ENCODE assay signal across 33 cellular contexts in the genomic region with DNA sequence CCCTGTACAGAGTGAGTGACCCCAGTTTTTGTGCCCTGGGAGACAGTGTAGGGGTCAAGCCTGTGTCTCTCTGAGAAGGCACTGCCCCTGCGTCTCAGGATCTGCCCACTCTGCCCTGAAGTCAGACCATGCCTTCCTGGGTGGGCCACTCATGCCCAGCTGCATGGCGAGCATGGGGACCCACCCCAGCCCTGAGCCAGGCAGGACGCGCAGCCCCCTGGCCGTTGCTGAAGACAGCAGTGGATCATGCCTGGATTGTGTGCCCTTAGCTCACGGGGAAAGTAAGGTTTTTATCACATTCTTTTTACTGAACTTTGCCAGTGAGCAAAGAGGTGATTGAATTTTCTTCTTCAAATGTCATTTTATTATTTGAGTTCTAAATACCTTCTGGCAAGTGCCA.
DNase-seq lines count a peak whose midpoint lies in the region; ATAC-seq and TF ChIP-seq lines count a peak whose summit lies in the region.
"Had no signal": no experiment of that assay in that cellular context is flagged by ENCODE, and none has a peak within 500 bp of the region (broad histone marks: within the 10 kb centered on the region; RNA-seq: fewer than 3 reads in every experiment).

No MANE protein-coding gene starts in this region.

- H4K91ac ChIP-seq in trophoblast cell (ENCODE audit: low read depth, low read length): no peak overlapping the region

- CTCF ChIA-PET in activated CD4-positive, alpha-beta memory T cell treated with anti-CD3 and anti-CD28 coated beads, Interleukin-2, amount 10 ng/mL, durations not matched to agents 7 days and 5 days (lab: Charles Lee): no interaction called here

- no peak overlapping the region for H2BK12ac ChIP-seq in trophoblast cell (ENCODE audit: low read length)

- H3K23ac ChIP-seq in trophoblast cell (ENCODE audit: low read length): no peak overlapping the region

- no peak overlapping the region for H3K4me2 ChIP-seq in trophoblast cell (ENCODE audit: low read length)
- H3K4me2 ChIP-seq: SK-N-SH had no signal

- no peak overlapping the region for H2BK5ac ChIP-seq in trophoblast cell (ENCODE audit: low read depth, low read length, poor library complexity)

- H3K27ac Mint-ChIP-seq in T-helper 2 cell treated with Interferon-gamma antibody and Interleukin-4, amounts not matched to agents 5 μg/mL and 100 μg/mL, for 36 hours: peak overlapping the region; percentile 26
- H3K27ac Mint-ChIP-seq in activated CD4-positive, alpha-beta memory T cell treated with anti-CD3 and anti-CD28 coated beads, Interleukin-2, amount 10 ng/mL, durations not matched to agents 7 days and 5 days: no peak overlapping the region
- H3K27ac Mint-ChIP-seq in endodermal cell: no peak overlapping the region
- H3K27ac Mint-ChIP-seq: activated B cell treated with CpG ODN at 0.5 μM for 24 hours had no signal

- H3K27ac ChIP-seq in endodermal cell (ENCODE audit: low read depth, low read length) (peak overlapping the region; percentile 92), trophoblast cell (ENCODE audit: low read depth, low read length) (no peak overlapping the region)
- H3K27ac ChIP-seq: GM23248, heart right ventricle, parathyroid adenoma, right atrium auricular region, tibial artery had no signal

- no peaks in the 10 kb centered on the region for H3K27me3 Mint-ChIP-seq in T-helper 2 cell treated with Interferon-gamma antibody and Interleukin-4, amounts not matched to agents 5 μg/mL and 100 μg/mL, for 36 hours (ENCODE audit: low read depth)
- no peaks in the 10 kb centered on the region for H3K27me3 Mint-ChIP-seq in activated CD4-positive, alpha-beta memory T cell treated with anti-CD3 and anti-CD28 coated beads, Interleukin-2, amount 10 ng/mL, durations not matched to agents 7 days and 5 days
- H3K27me3 Mint-ChIP-seq in endodermal cell (ENCODE audit: insufficient read depth): no peaks in the 10 kb centered on the region
- H3K27me3 Mint-ChIP-seq: activated B cell treated with CpG ODN at 0.5 μM for 24 hours; naive B cell; stimulated activated naive CD8-positive, alpha-beta T cell treated with anti-CD3 and anti-CD28 coated beads, Interleukin-15, amount 100 ng/mL, for 72 hours had no signal

- H3K9me3 ChIP-seq in endodermal cell (ENCODE audit: control insufficient read depth, low read length) (no peaks in the 10 kb centered on the region), trophoblast cell (ENCODE audit: insufficient read depth, low read depth, low read length) (peaks cover 2% of the 10 kb centered on the region)
- H3K9me3 ChIP-seq: heart right ventricle, right atrium auricular region, SK-N-SH, tibial artery had no signal

- H3K79me2 ChIP-seq in trophoblast cell (ENCODE audit: control insufficient read depth, insufficient read depth, low read length, poor library complexity): no peaks in the 10 kb centered on the region

- peaks cover 13% of the 10 kb centered on the region for H3K4me1 Mint-ChIP-seq in T-helper 2 cell treated with Interferon-gamma antibody and Interleukin-4, amounts not matched to agents 5 μg/mL and 100 μg/mL, for 36 hours (ENCODE audit: low read depth)
- peaks cover 18% of the 10 kb centered on the region for H3K4me1 Mint-ChIP-seq in activated CD4-positive, alpha-beta memory T cell treated with anti-CD3 and anti-CD28 coated beads, Interleukin-2, amount 10 ng/mL, durations not matched to agents 7 days and 5 days
- peaks cover 4% of the 10 kb centered on the region for H3K4me1 Mint-ChIP-seq in endodermal cell

- H3K9me3 Mint-ChIP-seq in T-helper 2 cell treated with Interferon-gamma antibody and Interleukin-4, amounts not matched to agents 5 μg/mL and 100 μg/mL, for 36 hours: no peaks in the 10 kb centered on the region
- no peaks in the 10 kb centered on the region for H3K9me3 Mint-ChIP-seq in activated CD4-positive, alpha-beta memory T cell treated with anti-CD3 and anti-CD28 coated beads, Interleukin-2, amount 10 ng/mL, durations not matched to agents 7 days and 5 days
- H3K9me3 Mint-ChIP-seq in endodermal cell: no peaks in the 10 kb centered on the region
- H3K9me3 Mint-ChIP-seq: activated B cell treated with CpG ODN at 0.5 μM for 24 hours; naive B cell; stimulated activated naive CD8-positive, alpha-beta T cell treated with anti-CD3 and anti-CD28 coated beads, Interleukin-15, amount 100 ng/mL, for 72 hours had no signal

- H3K4me3 ChIP-seq in endodermal cell (ENCODE audit: low read length) (no peak overlapping the region), trophoblast cell (ENCODE audit: low read depth, low read length) (no peak overlapping the region)
- H3K4me3 ChIP-seq: GM23248, heart right ventricle, right atrium auricular region, tibial artery had no signal

- no peaks in the 10 kb centered on the region for H3K79me1 ChIP-seq in trophoblast cell (ENCODE audit: low read length)

- H2AK5ac ChIP-seq in trophoblast cell (ENCODE audit: low read length): no peak overlapping the region

- no peak overlapping the region for H4K12ac ChIP-seq in trophoblast cell (ENCODE audit: low read depth, low read length)

- H3K4me1 ChIP-seq in endodermal cell (ENCODE audit: control insufficient read depth, insufficient read depth, low read length): no peaks in the 10 kb centered on the region
- H3K4me1 ChIP-seq in trophoblast cell (ENCODE audit: control insufficient read depth in 1 of 2, insufficient read depth in 2 of 2, low read length in 2 of 2): no peaks in the 10 kb centered on the region
- H3K4me1 ChIP-seq: tibial artery had no signal

- H3K36me3 ChIP-seq in endodermal cell (ENCODE audit: control insufficient read depth, insufficient read depth, low read length): peaks cover 53% of the 10 kb centered on the region
- peaks cover 45 to 51% of the 10 kb centered on the region in 2 experiments for H3K36me3 ChIP-seq in trophoblast cell (ENCODE audit: control insufficient read depth in 1 of 2, insufficient read depth in 2 of 2, low read length in 2 of 2)

- POLR2A ChIA-PET in activated CD4-positive, alpha-beta memory T cell treated with anti-CD3 and anti-CD28 coated beads, Interleukin-2, amount 10 ng/mL, durations not matched to agents 7 days and 5 days (lab: Charles Lee): interaction anchor here (1.0 to 1.5 kb wide), 2 partner anchors 10 to 12 kb away, joined by 4 to 5 read pairs; no protein-coding TSS in a partner anchor

- no peak overlapping the region for H3K9ac ChIP-seq in endodermal cell (ENCODE audit: extremely low read depth, low read length, poor library complexity, severe bottlenecking)
- no peak overlapping the region for H3K9ac ChIP-seq in trophoblast cell (ENCODE audit: low read length)
- H3K9ac ChIP-seq: GM23248, parathyroid adenoma, SK-N-SH had no signal

- H3K27me3 ChIP-seq in endodermal cell (ENCODE audit: control insufficient read depth, insufficient read depth, low read length, poor library complexity, severe bottlenecking): no peaks in the 10 kb centered on the region
- H3K27me3 ChIP-seq in trophoblast cell (ENCODE audit: insufficient read depth, low read length): no peaks in the 10 kb centered on the region
- H3K27me3 ChIP-seq: heart right ventricle, right atrium auricular region, tibial artery had no signal

- no peak overlapping the region for H4K8ac ChIP-seq in trophoblast cell (ENCODE audit: low read depth, low read length)

- peak overlapping the region; percentile 68 for H3K18ac ChIP-seq in trophoblast cell (ENCODE audit: low read length)

- H2AFZ ChIP-seq in trophoblast cell (ENCODE audit: insufficient read depth, low read length, poor library complexity): peak overlapping the region; percentile 58
- H2AFZ ChIP-seq: GM23248, parathyroid adenoma had no signal

- H3K36me3 Mint-ChIP-seq in T-helper 2 cell treated with Interferon-gamma antibody and Interleukin-4, amounts not matched to agents 5 μg/mL and 100 μg/mL, for 36 hours (ENCODE audit: low read depth): peaks cover 61% of the 10 kb centered on the region
- peaks cover 79% of the 10 kb centered on the region for H3K36me3 Mint-ChIP-seq in activated CD4-positive, alpha-beta memory T cell treated with anti-CD3 and anti-CD28 coated beads, Interleukin-2, amount 10 ng/mL, durations not matched to agents 7 days and 5 days (ENCODE audit: low read depth)
- H3K36me3 Mint-ChIP-seq in endodermal cell (ENCODE audit: low read depth): peaks cover 61% of the 10 kb centered on the region

- no peak for TF ChIP-seq CTCF in endodermal cell (conservative IDR thresholded peaks at IDR 0.05)

- 84 to 88% methylated on average over 5 to 6 of the region's 6 CpGs for WGBS in endodermal cell (ENCODE audit: insufficient coverage in 1 of 2, insufficient read length in 1 of 2), 2 experiments
- WGBS in trophoblast cell (ENCODE audit: extremely low coverage, insufficient coverage, insufficient read length): no CpG with 5 or more reads among the region's 6 CpGs

- no peak overlapping the region for H3K14ac ChIP-seq in trophoblast cell (ENCODE audit: low read length)

- H2BK120ac ChIP-seq in trophoblast cell (ENCODE audit: insufficient read depth, low read length, poor library complexity): no peak overlapping the region

- DNase-seq in T-helper 2 cell treated with Interferon-gamma antibody and Interleukin-4, amounts not matched to agents 5 μg/mL and 100 μg/mL, for 36 hours (ENCODE audit: low spot score): no peak
- DNase-seq in T-helper 2 cell (no peak), endodermal cell (no peak), trophoblast cell (no peak), left lobe of liver (ENCODE audit: low spot score) (no peak), amniotic stem cell (lab: John Stamatoyannopoulos, UW) (no peak)
- DNase-seq in activated CD4-positive, alpha-beta memory T cell treated with anti-CD3 and anti-CD28 coated beads, Interleukin-2, amount 10 ng/mL, durations not matched to agents 7 days and 5 days: peak; percentile 6
- no peak for DNase-seq in stimulated activated CD4-positive, alpha-beta T cell treated with anti-CD3 and anti-CD28 coated beads, Interleukin-12 subunit alpha, Interleukin-12 subunit beta, amount 100 ng/mL, for 4 hours
- DNase-seq: 8988T; activated B cell treated with CpG ODN at 0.5 μM for 24 hours; activated CD4-positive, alpha-beta T cell treated with anti-CD3 and anti-CD28 coated beads, Interleukin-2, amount 50 U/mL, for 4 hours; activated T-cell treated with anti-CD3 and anti-CD28 coated beads for 4 hours; cerebellar nuclear complex; DMS53; erythroblast; foreskin fibroblast; GDM1; GM23248; heart right ventricle; IMR-90; left colon; naive B cell; NCI-H1105; NCI-H2029; NCI-H345; NCI-H748 treated with DMSO at 0.1 percent for 48 hours; SK-N-SH; stimulated activated CD4-positive, alpha-beta T cell treated with anti-CD3 and anti-CD28 coated beads, Interleukin-4, amount 100 ng/mL, for 4 hours; stimulated activated naive CD8-positive, alpha-beta T cell treated with anti-CD3 and anti-CD28 coated beads, Interleukin-15, amount 100 ng/mL, for 72 hours; T1000; tibial artery had no signal

- H3K4ac ChIP-seq in trophoblast cell (ENCODE audit: low read depth, low read length): no peak overlapping the region

- H3K4me3 Mint-ChIP-seq in T-helper 2 cell treated with Interferon-gamma antibody and Interleukin-4, amounts not matched to agents 5 μg/mL and 100 μg/mL, for 36 hours: no peak overlapping the region
- H3K4me3 Mint-ChIP-seq in activated CD4-positive, alpha-beta memory T cell treated with anti-CD3 and anti-CD28 coated beads, Interleukin-2, amount 10 ng/mL, durations not matched to agents 7 days and 5 days: no peak overlapping the region
- no peak overlapping the region for H3K4me3 Mint-ChIP-seq in endodermal cell
- H3K4me3 Mint-ChIP-seq: activated B cell treated with CpG ODN at 0.5 μM for 24 hours; naive B cell; stimulated activated naive CD8-positive, alpha-beta T cell treated with anti-CD3 and anti-CD28 coated beads, Interleukin-15, amount 100 ng/mL, for 72 hours had no signal

- ATAC-seq in left lobe of liver: no peak
- ATAC-seq: heart right ventricle; left colon; stimulated activated naive CD8-positive, alpha-beta T cell treated with anti-CD3 and anti-CD28 coated beads, Interleukin-15, amount 100 ng/mL, for 72 hours had no signal
